In the genomic region with DNA sequence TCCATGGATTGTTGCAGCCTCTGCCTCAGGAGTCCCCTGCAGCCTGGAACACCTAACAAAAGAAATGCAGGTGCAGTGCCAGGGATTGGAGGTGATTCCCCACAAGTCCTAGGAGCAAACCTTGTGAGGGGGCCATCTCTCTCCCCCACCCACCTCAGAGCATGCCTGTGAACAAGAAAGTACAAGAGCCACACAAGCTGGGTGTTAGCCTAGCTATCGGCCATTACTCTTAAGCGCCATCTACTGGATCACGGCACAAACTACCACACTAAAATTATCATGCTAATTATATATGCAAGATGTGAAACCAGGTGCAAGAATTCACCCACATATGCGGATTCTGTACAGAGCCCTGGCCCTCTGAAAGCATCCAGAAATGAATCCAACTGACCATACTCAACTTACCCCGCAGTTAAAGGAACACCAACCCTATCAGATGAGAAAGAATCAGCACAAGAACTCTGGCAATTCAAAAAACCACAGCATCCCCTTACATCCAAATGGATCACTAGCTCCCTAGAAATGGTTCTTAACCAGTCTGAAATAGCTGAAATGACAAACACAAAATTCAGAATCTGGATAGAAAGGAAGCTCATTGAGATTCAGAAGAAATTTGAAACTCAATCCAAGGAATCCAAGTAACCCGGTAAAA, we compare ENCODE assay signal across 8 cellular contexts. TPM values are rescaled to one million over a fixed set of nuclear protein-coding genes. Genes with fewer than 3 reads are reported as not detected.
A peak's percentile ranks its signal among the peaks of the same experiment; 100 is the strongest.
DNase-seq lines count a peak whose midpoint lies in the region; ATAC-seq and TF ChIP-seq lines count a peak whose summit lies in the region.

No MANE protein-coding gene starts in this region.

- H3K27me3 Mint-ChIP-seq in naive thymus-derived CD8-positive, alpha-beta T cell = peaks cover 0 to 3% (median 1%) of the 10 kb centered on the region in 5 donors
- H3K27me3 Mint-ChIP-seq in type B pancreatic cell = no peaks in the 10 kb centered on the region

- no peaks in the 10 kb centered on the region for H3K36me3 Mint-ChIP-seq in naive thymus-derived CD8-positive, alpha-beta T cell
- peaks cover 4% of the 10 kb centered on the region for H3K36me3 Mint-ChIP-seq in type B pancreatic cell

- peaks cover 0 to 5% (median 2%) of the 10 kb centered on the region in 4 donors for H3K4me1 Mint-ChIP-seq in naive thymus-derived CD8-positive, alpha-beta T cell
- peaks cover 9% of the 10 kb centered on the region for H3K4me1 Mint-ChIP-seq in type B pancreatic cell (ENCODE audit: unreplicated experiment)

- no peak overlapping the region for H3K27ac Mint-ChIP-seq in naive thymus-derived CD8-positive, alpha-beta T cell
- peak overlapping the region; percentile 81 for H3K27ac Mint-ChIP-seq in type B pancreatic cell

- peak; percentile 85 for TF ChIP-seq CTCF in type B pancreatic cell (conservative IDR thresholded peaks at IDR 0.05)

- H3K4me3 Mint-ChIP-seq in naive thymus-derived CD8-positive, alpha-beta T cell = no peak overlapping the region
- H3K4me3 Mint-ChIP-seq in type B pancreatic cell = peak overlapping the region; percentile 75

- H3K9me3 Mint-ChIP-seq in naive thymus-derived CD8-positive, alpha-beta T cell = no peaks in the 10 kb centered on the region
- no peaks in the 10 kb centered on the region for H3K9me3 Mint-ChIP-seq in type B pancreatic cell

- DNase-seq in AG08396 (ENCODE audit: low spot score) (peak; percentile 52), NCI-H774 (lab: John Stamatoyannopoulos, UW) (peak; percentile 63), type B pancreatic cell (ENCODE audit: extremely low spot score, unreplicated experiment) (no peak)
- peak in 2 of 3 experiments; percentile 3 to 10 for DNase-seq in activated CD8-positive, alpha-beta memory T cell treated with anti-CD3 and anti-CD28 coated beads for 48 hours (ENCODE audit: low read depth in 2 of 3, low spot score in 2 of 3)
- peak in 9 of 10 donors; percentile 15 to 69 (median 48) for DNase-seq in naive thymus-derived CD8-positive, alpha-beta T cell

- POLR2A ChIA-PET in naive thymus-derived CD8-positive, alpha-beta T cell (lab: Charles Lee) = no interaction called here

- ATAC-seq in GM18502 (IDR thresholded peaks at IDR 0.05; ENCODE audit: poor library complexity, unreplicated experiment) (peak; percentile 78), HG03354 (IDR thresholded peaks at IDR 0.05; ENCODE audit: poor library complexity, severe bottlenecking, unreplicated experiment) (peak; percentile 79), esophagus mucosa (peak; percentile 65)
- peak; percentile 87 to 89 for ATAC-seq in naive thymus-derived CD8-positive, alpha-beta T cell

RNA-seq across cellular contexts. Expression of gene PRSS3, which starts 16.5 kb away (rescaled TPM):
- total RNA-seq in esophagus mucosa = 107 TPM
- total RNA-seq in naive thymus-derived CD8-positive, alpha-beta T cell = under 1 TPM in 1 of 2 experiments, not detected in 1; 0.52 TPM
- not detected for polyA plus RNA-seq in naive thymus-derived CD8-positive, alpha-beta T cell
- 0.86 TPM in 1 of 2 replicates, not detected in the other for total RNA-seq in type B pancreatic cell (ENCODE audit: low replicate concordance)

RNA-seq across cellular contexts. Expression of gene UBE2R2, which starts 38.1 kb away (rescaled TPM):
- 25.5 TPM for total RNA-seq in esophagus mucosa
- 10 to 100 TPM; 29.7 to 32.1 TPM for total RNA-seq in naive thymus-derived CD8-positive, alpha-beta T cell
- 10 to 100 TPM; 13.1 to 16.1 (median 13.4) TPM for polyA plus RNA-seq in naive thymus-derived CD8-positive, alpha-beta T cell
- 47.3 and 55.9 TPM in 2 replicates for total RNA-seq in type B pancreatic cell (ENCODE audit: low replicate concordance)

Comparison
In these comparisons a context has a peak if more than half of its experiments do, and no peak if none do; other contexts are left out.
1. RNA of gene PRSS3, which starts 16.5 kb away (total RNA-seq): 107 TPM in esophagus mucosa (single experiment); 0.52 TPM in naive thymus-derived CD8-positive, alpha-beta T cell and 0.86 TPM in type B pancreatic cell; every median in the first group is over 10 times any median in the second.
2. Peak in every context shown above with its lines, with median percentiles within 50 percentile points of each other: ATAC-seq.